1 cellular context compared by ENCODE assay signal in the genomic region with DNA sequence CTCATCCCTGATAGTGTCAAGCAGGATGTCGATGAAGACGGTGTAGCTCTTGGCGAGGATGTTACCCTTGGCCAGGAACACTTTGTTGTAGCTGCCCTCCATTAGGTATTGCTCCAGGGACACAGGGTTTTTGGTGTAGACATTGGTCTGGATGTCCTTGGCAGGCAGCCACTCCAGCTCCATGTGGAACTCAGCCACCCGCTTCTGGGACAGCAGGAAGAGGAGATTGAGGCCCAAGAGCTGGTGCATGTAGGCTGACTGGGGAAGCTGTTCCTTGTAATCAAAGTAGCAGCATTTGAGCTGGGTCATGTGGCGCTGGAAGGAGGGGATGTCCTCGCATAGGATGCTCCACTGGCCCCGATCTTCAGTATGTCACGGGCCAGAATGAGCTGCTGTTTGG.
TF ChIP-seq lines count a peak whose summit lies in the region.

No MANE protein-coding gene starts in this region.

TF ChIP-seq in A549, 52 proteins besides CTCF, POLR2A, EP300 and RAD21 (continued from another document):
- TF ChIP-seq, protein P1, sequence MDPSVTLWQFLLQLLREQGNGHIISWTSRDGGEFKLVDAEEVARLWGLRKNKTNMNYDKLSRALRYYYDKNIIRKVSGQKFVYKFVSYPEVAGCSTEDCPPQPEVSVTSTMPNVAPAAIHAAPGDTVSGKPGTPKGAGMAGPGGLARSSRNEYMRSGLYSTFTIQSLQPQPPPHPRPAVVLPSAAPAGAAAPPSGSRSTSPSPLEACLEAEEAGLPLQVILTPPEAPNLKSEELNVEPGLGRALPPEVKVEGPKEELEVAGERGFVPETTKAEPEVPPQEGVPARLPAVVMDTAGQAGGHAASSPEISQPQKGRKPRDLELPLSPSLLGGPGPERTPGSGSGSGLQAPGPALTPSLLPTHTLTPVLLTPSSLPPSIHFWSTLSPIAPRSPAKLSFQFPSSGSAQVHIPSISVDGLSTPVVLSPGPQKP (IDR thresholded peaks at IDR 0.05; ENCODE audit: low read depth, low read length) = no peak
- TF ChIP-seq ZFP36 (IDR thresholded peaks at IDR 0.05; ENCODE audit: borderline replicate concordance, partially characterized antibody) = no peak
- no peak for TF ChIP-seq ZSCAN20 (CRISPR knock-in tag; IDR thresholded peaks at IDR 0.05)
- TF ChIP-seq ZC3H11A (IDR thresholded peaks at IDR 0.05) = no peak
TF ChIP-seq in A549: peak in this region for 0.
